Comparison of ENCODE assay signal across 15 cellular contexts in genomic region chr11:45362636-45363035, GRCh38.
DNase-seq lines count a peak whose midpoint lies in the region; ATAC-seq, FAIRE-seq and TF ChIP-seq lines count a peak whose summit lies in the region.
"Had no signal": no experiment of that assay in that cellular context is flagged by ENCODE, and none has a peak within 500 bp of the region (broad histone marks: within the 10 kb centered on the region; RNA-seq: fewer than 3 reads in every experiment).

No MANE protein-coding gene starts in this region.

- no peak overlapping the region for H3K27ac ChIP-seq in K562 (ENCODE audit: extremely low read depth, low read depth, low read length)
- H3K27ac ChIP-seq: C4-2B had no signal

- no peaks in the 10 kb centered on the region for H3K79me2 ChIP-seq in K562 (ENCODE audit: control insufficient read depth, insufficient read depth, low read length)

- no peaks in the 10 kb centered on the region for H3K36me3 ChIP-seq in K562 (ENCODE audit: control insufficient read depth, insufficient read depth, low read length)

- in situ Hi-C loops in K562 (cut with MboI), result no loop called here

- H3K4me3 ChIP-seq in K562, result no peak overlapping the region

- CTCF ChIA-PET in K562 (lab: Yijun Ruan, JAX; ENCODE audit: low intra/inter-chr PET ratio), result no interaction called here

- H3K4me1 ChIP-seq in K562 (replicated peaks in 1 of 2; ENCODE audit: control insufficient read depth in 2 of 2, insufficient read depth in 2 of 2, low read length in 2 of 2), result no peaks in the 10 kb centered on the region

- no peaks in the 10 kb centered on the region for H4K20me1 ChIP-seq in K562 (replicated peaks; ENCODE audit: control insufficient read depth, insufficient read depth, low read length)

- no TSS peak for BruUV-seq in K562 (replicated peaks; lab: Mats Ljungman, UMichigan)

- H3K9me1 ChIP-seq in K562 (ENCODE audit: control insufficient read depth, insufficient read depth, low read length), result no peaks in the 10 kb centered on the region

- DNase-seq in NCI-H1105 treated with DMSO at 0.1 percent for 48 hours (lab: John Stamatoyannopoulos, UW), result peak; percentile 30
- no peak for DNase-seq in NCI-H1105 (lab: John Stamatoyannopoulos, UW)
- DNase-seq in NCI-H446 (lab: John Stamatoyannopoulos, UW), result peak; percentile 21 to 69
- DNase-seq in NCI-H69 (lab: John Stamatoyannopoulos, UW), result peak; percentile 48
- DNase-seq in K562 (ENCODE audit: extremely low read depth in 1 of 4, low spot score in 3 of 4), result no peak
- DNase-seq in activated gamma-delta T cell (lab: John Stamatoyannopoulos, UW), result no peak
- no peak for DNase-seq in stimulated activated CD4-positive, alpha-beta T cell treated with anti-CD3 and anti-CD28 coated beads, Interleukin-12 subunit alpha, Interleukin-12 subunit beta, amount 100 ng/mL, for 4 hours
- DNase-seq: CD4-positive, alpha-beta memory T cell; HCEC 1CT; HFFc6 had no signal

- FAIRE-seq in K562 (lab: Jason Lieb, UNC), result peak; percentile 6
- FAIRE-seq: A204.1, GM18507, HepG2, HTR-8/SVneo had no signal

- no peak overlapping the region for H3K9ac ChIP-seq in K562 (ENCODE audit: insufficient read depth in 1 of 2, low read depth in 2 of 2, low read length in 2 of 2)

- peaks cover 15 to 16% of the 10 kb centered on the region in 2 experiments for H3K27me3 ChIP-seq in K562 (ENCODE audit: control insufficient read depth in 2 of 2, insufficient read depth in 2 of 2, low read length in 2 of 2)

- TF ChIP-seq CTCF in K562 (IDR thresholded peaks at IDR 0.05 in 2 of 3, conservative IDR thresholded peaks at IDR 0.05 in 1 of 3; ENCODE audit: insufficient read depth in 2 of 3, low read depth in 1 of 3, low read length in 3 of 3), result no peak

- no peak for TF ChIP-seq POLR2A in K562 (conservative IDR thresholded peaks at IDR 0.05)

- POLR2A ChIA-PET in K562 (lab: Yijun Ruan, JAX), result no interaction called here

- no peaks in the 10 kb centered on the region for H3K9me3 ChIP-seq in K562 (replicated peaks; ENCODE audit: control insufficient read depth, insufficient read depth, low read depth, low read length)

- no peak for TF ChIP-seq RAD21 in K562 (CRISPR knock-in tag; conservative IDR thresholded peaks at IDR 0.05 in 1 of 2, IDR thresholded peaks at IDR 0.05 in 1 of 2)

- no peak overlapping the region for H3K4me2 ChIP-seq in K562 (ENCODE audit: insufficient read depth, low read length)

- no peak for TF ChIP-seq EP300 in K562 (IDR thresholded peaks at IDR 0.05; ENCODE audit: low read length)

- H2AFZ ChIP-seq in K562 (ENCODE audit: low read depth, low read length), result no peak overlapping the region

- intact Hi-C loops in K562 (cut with micrococcal nuclease), result no loop called here

- ATAC-seq in K562, result no peak
- ATAC-seq: HepG2 had no signal

- 0% methylated on average over 3 of the region's 3 CpGs for WGBS in K562 (ENCODE audit: insufficient coverage, low coverage, missing lambda C conversion rate)

TF ChIP-seq in K562, 482 proteins besides CTCF, POLR2A, EP300 and RAD21:
- TF ChIP-seq TEAD4 (IDR thresholded peaks at IDR 0.05; ENCODE audit: low read length), result no peak
- no peak for TF ChIP-seq TEAD4 (CRISPR knock-in tag; IDR thresholded peaks at IDR 0.05; ENCODE audit: borderline replicate concordance)
- no peak for TF ChIP-seq ZBTB11 (CRISPR knock-in tag; IDR thresholded peaks at IDR 0.05)
- no peak for TF ChIP-seq CBX5 (IDR thresholded peaks at IDR 0.05; ENCODE audit: borderline replicate concordance, low read depth)
- no peak for TF ChIP-seq ZNF695 (CRISPR knock-in tag; IDR thresholded peaks at IDR 0.05)
- TF ChIP-seq YBX1 (IDR thresholded peaks at IDR 0.05), result no peak
- no peak for TF ChIP-seq XRCC5 (IDR thresholded peaks at IDR 0.05; ENCODE audit: low read depth, low read length)
- no peak for TF ChIP-seq ZSCAN32 (CRISPR knock-in tag; IDR thresholded peaks at IDR 0.05)

Comparison
In these comparisons a context has a peak if more than half of its experiments do, and no peak if none do; other contexts are left out.
1. DNase-seq: peak in NCI-H1105 treated with DMSO at 0.1 percent for 48 hours (single experiment), NCI-H446 (2 of 2) and NCI-H69 (single experiment); none in NCI-H1105 (single experiment), K562 (0 of 4), activated gamma-delta T cell (single experiment) and stimulated activated CD4-positive, alpha-beta T cell treated with anti-CD3 and anti-CD28 coated beads, Interleukin-12 subunit alpha, Interleukin-12 subunit beta, amount 100 ng/mL, for 4 hours (single experiment).